1 cellular context compared by ENCODE assay signal in the genomic region with DNA sequence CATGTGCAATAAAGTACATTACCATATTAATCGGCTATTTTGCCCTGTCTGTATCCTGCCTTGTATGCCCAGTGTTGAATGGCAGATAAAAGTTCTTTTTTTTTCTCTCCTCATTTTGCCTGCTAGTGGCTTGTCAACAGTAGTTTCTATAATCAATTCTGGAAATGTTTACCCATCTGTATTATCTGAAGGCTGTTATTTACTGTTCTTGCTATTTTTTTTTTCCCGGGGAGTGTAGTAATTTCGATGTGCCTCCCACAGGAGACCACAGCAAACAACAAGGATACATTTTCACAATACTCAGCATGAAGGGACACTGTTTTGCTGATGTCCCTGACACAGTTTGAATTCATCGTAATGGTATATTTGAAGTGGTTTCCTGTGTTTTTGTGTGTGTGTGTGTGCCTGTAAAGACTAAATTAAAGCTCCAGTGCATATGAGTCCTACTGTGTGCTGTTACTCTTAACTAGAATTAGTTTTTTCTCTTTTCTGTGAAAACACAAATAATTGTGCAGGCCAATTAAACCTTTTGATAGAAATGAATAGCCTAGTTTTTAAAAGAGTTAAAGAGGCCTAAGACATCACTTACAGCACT.
TF ChIP-seq lines count a peak whose summit lies in the region.

No MANE protein-coding gene starts in this region.

TF ChIP-seq in HepG2, 621 proteins besides CTCF, POLR2A, EP300 and RAD21:
- TF ChIP-seq, protein P1, sequence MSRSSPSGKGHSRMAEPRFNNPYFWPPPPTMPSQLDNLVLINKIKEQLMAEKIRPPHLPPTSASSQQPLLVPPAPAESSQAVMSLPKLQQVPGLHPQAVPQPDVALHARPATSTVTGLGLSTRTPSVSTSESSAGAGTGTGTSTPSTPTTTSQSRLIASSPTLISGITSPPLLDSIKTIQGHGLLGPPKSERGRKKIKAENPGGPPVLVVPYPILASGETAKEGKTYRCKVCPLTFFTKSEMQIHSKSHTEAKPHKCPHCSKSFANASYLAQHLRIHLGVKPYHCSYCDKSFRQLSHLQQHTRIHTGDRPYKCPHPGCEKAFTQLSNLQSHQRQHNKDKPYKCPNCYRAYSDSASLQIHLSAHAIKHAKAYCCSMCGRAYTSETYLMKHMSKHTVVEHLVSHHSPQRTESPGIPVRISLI (CRISPR knock-in tag; IDR thresholded peaks at IDR 0.05; ENCODE audit: borderline replicate concordance) = peak; percentile 51; the same call in 1 of the 2 replicates
- TF ChIP-seq AGO1 (IDR thresholded peaks at IDR 0.05; ENCODE audit: low read depth, low read length, poor library complexity, severe bottlenecking) (no peak), PPARG (CRISPR knock-in tag; conservative IDR thresholded peaks at IDR 0.05) (no peak), PCBP1 (IDR thresholded peaks at IDR 0.05; ENCODE audit: borderline replicate concordance, low read depth, low read length) (no peak), TBP (CRISPR knock-in tag; IDR thresholded peaks at IDR 0.05) (no peak), SOX6 (IDR thresholded peaks at IDR 0.05) (no peak), SOX6 (CRISPR knock-in tag; IDR thresholded peaks at IDR 0.05) (no peak), IRX3 (CRISPR knock-in tag; IDR thresholded peaks at IDR 0.05; ENCODE audit: borderline replicate concordance, low read depth) (no peak), EED (CRISPR knock-in tag; IDR thresholded peaks at IDR 0.05) (no peak), JUNB (CRISPR knock-in tag; IDR thresholded peaks at IDR 0.05; ENCODE audit: borderline replicate concordance) (no peak), MAFK (conservative IDR thresholded peaks at IDR 0.05 in 1 of 2, IDR thresholded peaks at IDR 0.05 in 1 of 2; ENCODE audit: low read length in 2 of 2) (peak in 1 of 2 experiments; percentile 43; a peak in 2 of 4 replicates), NCOA5 (CRISPR knock-in tag; IDR thresholded peaks at IDR 0.05) (no peak), TBX2 (CRISPR knock-in tag; IDR thresholded peaks at IDR 0.05; ENCODE audit: borderline replicate concordance) (no peak), FOXP1 (IDR thresholded peaks at IDR 0.05) (no peak; the same call in 1 of the 2 replicates), FOXP1 (CRISPR knock-in tag; IDR thresholded peaks at IDR 0.05) (peak; percentile 79), ZKSCAN1 (IDR thresholded peaks at IDR 0.05; ENCODE audit: low read length) (peak; percentile 80), ZNF891 (CRISPR knock-in tag; IDR thresholded peaks at IDR 0.05) (no peak), GATAD2A (CRISPR knock-in tag; IDR thresholded peaks at IDR 0.05) (0 out of 2 replicates have a peak, but pooled peaks have one; percentile 42)
- TF ChIP-seq, protein P2, sequence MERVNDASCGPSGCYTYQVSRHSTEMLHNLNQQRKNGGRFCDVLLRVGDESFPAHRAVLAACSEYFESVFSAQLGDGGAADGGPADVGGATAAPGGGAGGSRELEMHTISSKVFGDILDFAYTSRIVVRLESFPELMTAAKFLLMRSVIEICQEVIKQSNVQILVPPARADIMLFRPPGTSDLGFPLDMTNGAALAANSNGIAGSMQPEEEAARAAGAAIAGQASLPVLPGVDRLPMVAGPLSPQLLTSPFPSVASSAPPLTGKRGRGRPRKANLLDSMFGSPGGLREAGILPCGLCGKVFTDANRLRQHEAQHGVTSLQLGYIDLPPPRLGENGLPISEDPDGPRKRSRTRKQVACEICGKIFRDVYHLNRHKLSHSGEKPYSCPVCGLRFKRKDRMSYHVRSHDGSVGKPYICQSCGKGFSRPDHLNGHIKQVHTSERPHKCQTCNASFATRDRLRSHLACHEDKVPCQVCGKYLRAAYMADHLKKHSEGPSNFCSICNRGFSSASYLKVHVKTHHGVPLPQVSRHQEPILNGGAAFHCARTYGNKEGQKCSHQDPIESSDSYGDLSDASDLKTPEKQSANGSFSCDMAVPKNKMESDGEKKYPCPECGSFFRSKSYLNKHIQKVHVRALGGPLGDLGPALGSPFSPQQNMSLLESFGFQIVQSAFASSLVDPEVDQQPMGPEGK (CRISPR knock-in tag; IDR thresholded peaks at IDR 0.05) = peak; percentile 21; the same call in 1 of the 2 replicates
- TF ChIP-seq, protein P3, sequence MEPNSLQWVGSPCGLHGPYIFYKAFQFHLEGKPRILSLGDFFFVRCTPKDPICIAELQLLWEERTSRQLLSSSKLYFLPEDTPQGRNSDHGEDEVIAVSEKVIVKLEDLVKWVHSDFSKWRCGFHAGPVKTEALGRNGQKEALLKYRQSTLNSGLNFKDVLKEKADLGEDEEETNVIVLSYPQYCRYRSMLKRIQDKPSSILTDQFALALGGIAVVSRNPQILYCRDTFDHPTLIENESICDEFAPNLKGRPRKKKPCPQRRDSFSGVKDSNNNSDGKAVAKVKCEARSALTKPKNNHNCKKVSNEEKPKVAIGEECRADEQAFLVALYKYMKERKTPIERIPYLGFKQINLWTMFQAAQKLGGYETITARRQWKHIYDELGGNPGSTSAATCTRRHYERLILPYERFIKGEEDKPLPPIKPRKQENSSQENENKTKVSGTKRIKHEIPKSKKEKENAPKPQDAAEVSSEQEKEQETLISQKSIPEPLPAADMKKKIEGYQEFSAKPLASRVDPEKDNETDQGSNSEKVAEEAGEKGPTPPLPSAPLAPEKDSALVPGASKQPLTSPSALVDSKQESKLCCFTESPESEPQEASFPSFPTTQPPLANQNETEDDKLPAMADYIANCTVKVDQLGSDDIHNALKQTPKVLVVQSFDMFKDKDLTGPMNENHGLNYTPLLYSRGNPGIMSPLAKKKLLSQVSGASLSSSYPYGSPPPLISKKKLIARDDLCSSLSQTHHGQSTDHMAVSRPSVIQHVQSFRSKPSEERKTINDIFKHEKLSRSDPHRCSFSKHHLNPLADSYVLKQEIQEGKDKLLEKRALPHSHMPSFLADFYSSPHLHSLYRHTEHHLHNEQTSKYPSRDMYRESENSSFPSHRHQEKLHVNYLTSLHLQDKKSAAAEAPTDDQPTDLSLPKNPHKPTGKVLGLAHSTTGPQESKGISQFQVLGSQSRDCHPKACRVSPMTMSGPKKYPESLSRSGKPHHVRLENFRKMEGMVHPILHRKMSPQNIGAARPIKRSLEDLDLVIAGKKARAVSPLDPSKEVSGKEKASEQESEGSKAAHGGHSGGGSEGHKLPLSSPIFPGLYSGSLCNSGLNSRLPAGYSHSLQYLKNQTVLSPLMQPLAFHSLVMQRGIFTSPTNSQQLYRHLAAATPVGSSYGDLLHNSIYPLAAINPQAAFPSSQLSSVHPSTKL (CRISPR knock-in tag; IDR thresholded peaks at IDR 0.05) = 0 out of 2 replicates have a peak, but pooled peaks have one; percentile 7
- TF ChIP-seq, protein P4, sequence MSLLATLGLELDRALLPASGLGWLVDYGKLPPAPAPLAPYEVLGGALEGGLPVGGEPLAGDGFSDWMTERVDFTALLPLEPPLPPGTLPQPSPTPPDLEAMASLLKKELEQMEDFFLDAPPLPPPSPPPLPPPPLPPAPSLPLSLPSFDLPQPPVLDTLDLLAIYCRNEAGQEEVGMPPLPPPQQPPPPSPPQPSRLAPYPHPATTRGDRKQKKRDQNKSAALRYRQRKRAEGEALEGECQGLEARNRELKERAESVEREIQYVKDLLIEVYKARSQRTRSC (CRISPR knock-in tag; IDR thresholded peaks at IDR 0.05; ENCODE audit: low read depth) = no peak
- TF ChIP-seq, protein P5, sequence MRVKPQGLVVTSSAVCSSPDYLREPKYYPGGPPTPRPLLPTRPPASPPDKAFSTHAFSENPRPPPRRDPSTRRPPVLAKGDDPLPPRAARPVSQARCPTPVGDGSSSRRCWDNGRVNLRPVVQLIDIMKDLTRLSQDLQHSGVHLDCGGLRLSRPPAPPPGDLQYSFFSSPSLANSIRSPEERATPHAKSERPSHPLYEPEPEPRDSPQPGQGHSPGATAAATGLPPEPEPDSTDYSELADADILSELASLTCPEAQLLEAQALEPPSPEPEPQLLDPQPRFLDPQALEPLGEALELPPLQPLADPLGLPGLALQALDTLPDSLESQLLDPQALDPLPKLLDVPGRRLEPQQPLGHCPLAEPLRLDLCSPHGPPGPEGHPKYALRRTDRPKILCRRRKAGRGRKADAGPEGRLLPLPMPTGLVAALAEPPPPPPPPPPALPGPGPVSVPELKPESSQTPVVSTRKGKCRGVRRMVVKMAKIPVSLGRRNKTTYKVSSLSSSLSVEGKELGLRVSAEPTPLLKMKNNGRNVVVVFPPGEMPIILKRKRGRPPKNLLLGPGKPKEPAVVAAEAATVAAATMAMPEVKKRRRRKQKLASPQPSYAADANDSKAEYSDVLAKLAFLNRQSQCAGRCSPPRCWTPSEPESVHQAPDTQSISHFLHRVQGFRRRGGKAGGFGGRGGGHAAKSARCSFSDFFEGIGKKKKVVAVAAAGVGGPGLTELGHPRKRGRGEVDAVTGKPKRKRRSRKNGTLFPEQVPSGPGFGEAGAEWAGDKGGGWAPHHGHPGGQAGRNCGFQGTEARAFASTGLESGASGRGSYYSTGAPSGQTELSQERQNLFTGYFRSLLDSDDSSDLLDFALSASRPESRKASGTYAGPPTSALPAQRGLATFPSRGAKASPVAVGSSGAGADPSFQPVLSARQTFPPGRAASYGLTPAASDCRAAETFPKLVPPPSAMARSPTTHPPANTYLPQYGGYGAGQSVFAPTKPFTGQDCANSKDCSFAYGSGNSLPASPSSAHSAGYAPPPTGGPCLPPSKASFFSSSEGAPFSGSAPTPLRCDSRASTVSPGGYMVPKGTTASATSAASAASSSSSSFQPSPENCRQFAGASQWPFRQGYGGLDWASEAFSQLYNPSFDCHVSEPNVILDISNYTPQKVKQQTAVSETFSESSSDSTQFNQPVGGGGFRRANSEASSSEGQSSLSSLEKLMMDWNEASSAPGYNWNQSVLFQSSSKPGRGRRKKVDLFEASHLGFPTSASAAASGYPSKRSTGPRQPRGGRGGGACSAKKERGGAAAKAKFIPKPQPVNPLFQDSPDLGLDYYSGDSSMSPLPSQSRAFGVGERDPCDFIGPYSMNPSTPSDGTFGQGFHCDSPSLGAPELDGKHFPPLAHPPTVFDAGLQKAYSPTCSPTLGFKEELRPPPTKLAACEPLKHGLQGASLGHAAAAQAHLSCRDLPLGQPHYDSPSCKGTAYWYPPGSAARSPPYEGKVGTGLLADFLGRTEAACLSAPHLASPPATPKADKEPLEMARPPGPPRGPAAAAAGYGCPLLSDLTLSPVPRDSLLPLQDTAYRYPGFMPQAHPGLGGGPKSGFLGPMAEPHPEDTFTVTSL (CRISPR knock-in tag; IDR thresholded peaks at IDR 0.05; ENCODE audit: borderline replicate concordance) = peak; percentile 36; the same call in 1 of the 2 replicates
- TF ChIP-seq, protein P6, sequence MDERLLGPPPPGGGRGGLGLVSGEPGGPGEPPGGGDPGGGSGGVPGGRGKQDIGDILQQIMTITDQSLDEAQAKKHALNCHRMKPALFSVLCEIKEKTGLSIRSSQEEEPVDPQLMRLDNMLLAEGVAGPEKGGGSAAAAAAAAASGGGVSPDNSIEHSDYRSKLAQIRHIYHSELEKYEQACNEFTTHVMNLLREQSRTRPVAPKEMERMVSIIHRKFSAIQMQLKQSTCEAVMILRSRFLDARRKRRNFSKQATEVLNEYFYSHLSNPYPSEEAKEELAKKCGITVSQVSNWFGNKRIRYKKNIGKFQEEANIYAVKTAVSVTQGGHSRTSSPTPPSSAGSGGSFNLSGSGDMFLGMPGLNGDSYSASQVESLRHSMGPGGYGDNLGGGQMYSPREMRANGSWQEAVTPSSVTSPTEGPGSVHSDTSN (CRISPR knock-in tag; IDR thresholded peaks at IDR 0.05) = no peak
- TF ChIP-seq, protein P7, sequence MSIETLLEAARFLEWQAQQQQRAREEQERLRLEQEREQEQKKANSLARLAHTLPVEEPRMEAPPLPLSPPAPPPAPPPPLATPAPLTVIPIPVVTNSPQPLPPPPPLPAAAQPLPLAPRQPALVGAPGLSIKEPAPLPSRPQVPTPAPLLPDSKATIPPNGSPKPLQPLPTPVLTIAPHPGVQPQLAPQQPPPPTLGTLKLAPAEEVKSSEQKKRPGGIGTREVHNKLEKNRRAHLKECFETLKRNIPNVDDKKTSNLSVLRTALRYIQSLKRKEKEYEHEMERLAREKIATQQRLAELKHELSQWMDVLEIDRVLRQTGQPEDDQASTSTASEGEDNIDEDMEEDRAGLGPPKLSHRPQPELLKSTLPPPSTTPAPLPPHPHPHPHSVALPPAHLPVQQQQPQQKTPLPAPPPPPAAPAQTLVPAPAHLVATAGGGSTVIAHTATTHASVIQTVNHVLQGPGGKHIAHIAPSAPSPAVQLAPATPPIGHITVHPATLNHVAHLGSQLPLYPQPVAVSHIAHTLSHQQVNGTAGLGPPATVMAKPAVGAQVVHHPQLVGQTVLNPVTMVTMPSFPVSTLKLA (IDR thresholded peaks at IDR 0.05) = no peak
- TF ChIP-seq, protein P8, sequence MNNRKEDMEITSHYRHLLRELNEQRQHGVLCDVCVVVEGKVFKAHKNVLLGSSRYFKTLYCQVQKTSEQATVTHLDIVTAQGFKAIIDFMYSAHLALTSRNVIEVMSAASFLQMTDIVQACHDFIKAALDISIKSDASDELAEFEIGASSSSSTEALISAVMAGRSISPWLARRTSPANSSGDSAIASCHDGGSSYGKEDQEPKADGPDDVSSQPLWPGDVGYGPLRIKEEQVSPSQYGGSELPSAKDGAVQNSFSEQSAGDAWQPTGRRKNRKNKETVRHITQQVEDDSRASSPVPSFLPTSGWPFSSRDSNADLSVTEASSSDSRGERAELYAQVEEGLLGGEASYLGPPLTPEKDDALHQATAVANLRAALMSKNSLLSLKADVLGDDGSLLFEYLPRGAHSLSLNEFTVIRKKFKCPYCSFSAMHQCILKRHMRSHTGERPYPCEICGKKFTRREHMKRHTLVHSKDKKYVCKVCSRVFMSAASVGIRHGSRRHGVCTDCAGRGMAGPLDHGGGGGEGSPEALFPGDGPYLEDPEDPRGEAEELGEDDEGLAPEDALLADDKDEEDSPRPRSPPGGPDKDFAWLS (CRISPR knock-in tag; IDR thresholded peaks at IDR 0.05; ENCODE audit: borderline replicate concordance) = no peak
